In genomic region chr4:158902280-158903078, GRCh38 we compare ENCODE assay signal across 8 cellular contexts.
DNase-seq lines count a peak whose midpoint lies in the region; TF ChIP-seq lines count a peak whose summit lies in the region.
"Not testable (repeated sequence)": the region's sequence is repeated elsewhere in the genome, so short reads cannot be mapped to it uniquely, and the experiment has no call there.

No MANE protein-coding gene starts in this region.

- H3K4me1 ChIP-seq in HAP-1; iPS-20b (ENCODE audit: insufficient read depth, low read length): not testable (repeated sequence)
- peaks cover 17% of the 10 kb centered on the region for H3K4me1 ChIP-seq in neural progenitor cell

- H3K79me2 ChIP-seq in neural progenitor cell (ENCODE audit: low read depth), result not testable (repeated sequence)

- peak overlapping the region; percentile 53 for H3K27ac Mint-ChIP-seq in neural progenitor cell

- peaks cover 16% of the 10 kb centered on the region for H3K4me1 Mint-ChIP-seq in neural progenitor cell

- peak overlapping the region; percentile 57; the same call in 1 of the 2 replicates for H3K9ac ChIP-seq in iPS-20b (ENCODE audit: low read depth, low read length)
- not testable (repeated sequence) for H3K9ac ChIP-seq in neural progenitor cell

- TF ChIP-seq CTCF in neural progenitor cell (IDR thresholded peaks at IDR 0.05), result not testable (repeated sequence)

- H3K4me3 ChIP-seq in HAP-1; iPS-20b (ENCODE audit: low read length); neural progenitor cell: not testable (repeated sequence)

- H3K27me3 ChIP-seq in HAP-1 (ENCODE audit: low read depth); iPS-20b (ENCODE audit: insufficient read depth, low read length); neural progenitor cell: not testable (repeated sequence)

- not testable (repeated sequence) for H3K9me3 ChIP-seq in HAP-1; iPS-20b (ENCODE audit: insufficient read depth, low read depth, low read length); neural progenitor cell (ENCODE audit: low read depth)

- H3F3A ChIP-seq in neural progenitor cell (ENCODE audit: low read depth), result not testable (repeated sequence)

- not testable (repeated sequence) for H3K36me3 ChIP-seq in HAP-1 (replicated peaks); iPS-20b (ENCODE audit: insufficient read depth, low read depth, low read length); neural progenitor cell

- H3K36me3 Mint-ChIP-seq in neural progenitor cell, result peaks cover 40% of the 10 kb centered on the region

- not testable (repeated sequence) for H3K27me3 Mint-ChIP-seq in neural progenitor cell (ENCODE audit: insufficient read depth, low read depth)

- H3K4me2 ChIP-seq in neural progenitor cell, result peak overlapping the region; percentile 21

- H3K4me3 Mint-ChIP-seq in neural progenitor cell, result not testable (repeated sequence)

- in situ Hi-C loops in HAP-1 (cut with MboI; ENCODE audit: low sequenced_read_pairs), result not testable (repeated sequence)

- not testable (repeated sequence) for H4K20me1 ChIP-seq in neural progenitor cell (ENCODE audit: low read depth)

- H3K27ac ChIP-seq in epithelial cell of prostate; iPS-20b (ENCODE audit: low read length); neural progenitor cell: not testable (repeated sequence)

- DNase-seq in A172 (ENCODE audit: low spot score) (peak; percentile 81), HAP-1 (ENCODE audit: low spot score in 2 of 2) (peak; percentile 47 to 82), NCI-H2227 treated with DMSO at 0.1 percent for 48 hours (lab: John Stamatoyannopoulos, UW) (peak; percentile 13), T-helper 1 cell (peak in 3 of 5 donors; percentile 10 to 83 (median 16)), activated gamma-delta T cell treated with Interleukin-2 at 50 U/mL for 16 hours (peak; percentile 28), epithelial cell of prostate (ENCODE audit: low read depth, low spot score) (peak; percentile 55), neural progenitor cell (ENCODE audit: low spot score) (peak; percentile 91)

- peak overlapping the region; percentile 45 for H2AFZ ChIP-seq in neural progenitor cell (replicated peaks)

- peaks cover 24% of the 10 kb centered on the region for H3K9me3 Mint-ChIP-seq in neural progenitor cell

Comparison
In these comparisons a context has a peak if more than half of its experiments do, and no peak if none do; other contexts are left out.
1. DNase-seq: peak in every context shown above with its lines; median percentile 91 in neural progenitor cell; 81 in A172; 64 in HAP-1; 55 in epithelial cell of prostate; 28 in activated gamma-delta T cell treated with Interleukin-2 at 50 U/mL for 16 hours; 16 in T-helper 1 cell; 13 in NCI-H2227 treated with DMSO at 0.1 percent for 48 hours.